ENCODE assay signal across 2 cellular contexts in the genomic region with DNA sequence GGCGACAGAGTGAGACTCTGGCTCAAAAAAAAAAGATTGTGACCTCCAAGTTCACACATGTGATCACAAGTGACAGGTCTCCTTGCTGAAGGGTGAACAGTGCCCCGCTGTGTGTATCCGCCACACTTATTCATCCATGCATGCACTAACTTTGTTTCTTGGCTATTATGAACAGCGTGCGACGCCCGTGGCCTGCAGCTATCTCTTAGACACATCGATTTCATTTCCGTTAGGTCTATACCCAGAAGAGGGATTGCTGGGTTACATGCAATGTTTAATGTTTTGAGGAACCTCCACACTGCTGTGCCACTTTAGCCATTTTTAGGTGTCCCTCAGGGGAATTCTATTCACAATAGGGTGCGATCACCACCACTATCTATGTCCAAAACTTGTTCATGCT.
TF ChIP-seq lines count a peak whose summit lies in the region.

No MANE protein-coding gene starts in this region.

TF ChIP-seq in GM12891, 5 proteins besides CTCF, POLR2A, EP300 and RAD21 (continued from another document):
- TF ChIP-seq TAF1 (IDR thresholded peaks at IDR 0.05; ENCODE audit: low read depth, low read length) (no peak), SPI1 (IDR thresholded peaks at IDR 0.05; ENCODE audit: low read depth, low read length) (no peak), PAX5 (IDR thresholded peaks at IDR 0.05; ENCODE audit: insufficient read depth, low read length, severe bottlenecking) (no peak), POU2F2 (IDR thresholded peaks at IDR 0.05; ENCODE audit: low read depth, low read length) (no peak)
TF ChIP-seq in GM12891: peak in this region for 0.

TF ChIP-seq in K562, 482 proteins besides CTCF, POLR2A, EP300 and RAD21:
- TF ChIP-seq TFAP4 (CRISPR knock-in tag; IDR thresholded peaks at IDR 0.05; ENCODE audit: borderline replicate concordance) (no peak), ZNF551 (CRISPR knock-in tag; IDR thresholded peaks at IDR 0.05) (no peak), HDAC2 (IDR thresholded peaks at IDR 0.05) (no peak), ZNF175 (CRISPR knock-in tag; IDR thresholded peaks at IDR 0.05; ENCODE audit: low read depth) (no peak), SMARCA4 (IDR thresholded peaks at IDR 0.05) (no peak), MCM7 (IDR thresholded peaks at IDR 0.05) (no peak)
- TF ChIP-seq, protein P1, sequence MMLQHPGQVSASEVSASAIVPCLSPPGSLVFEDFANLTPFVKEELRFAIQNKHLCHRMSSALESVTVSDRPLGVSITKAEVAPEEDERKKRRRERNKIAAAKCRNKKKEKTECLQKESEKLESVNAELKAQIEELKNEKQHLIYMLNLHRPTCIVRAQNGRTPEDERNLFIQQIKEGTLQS (IDR thresholded peaks at IDR 0.05): no peak
- TF ChIP-seq, protein P1 (CRISPR knock-in tag; conservative IDR thresholded peaks at IDR 0.05): no peak
